ENCODE assay signal across 1 cellular context in the genomic region with DNA sequence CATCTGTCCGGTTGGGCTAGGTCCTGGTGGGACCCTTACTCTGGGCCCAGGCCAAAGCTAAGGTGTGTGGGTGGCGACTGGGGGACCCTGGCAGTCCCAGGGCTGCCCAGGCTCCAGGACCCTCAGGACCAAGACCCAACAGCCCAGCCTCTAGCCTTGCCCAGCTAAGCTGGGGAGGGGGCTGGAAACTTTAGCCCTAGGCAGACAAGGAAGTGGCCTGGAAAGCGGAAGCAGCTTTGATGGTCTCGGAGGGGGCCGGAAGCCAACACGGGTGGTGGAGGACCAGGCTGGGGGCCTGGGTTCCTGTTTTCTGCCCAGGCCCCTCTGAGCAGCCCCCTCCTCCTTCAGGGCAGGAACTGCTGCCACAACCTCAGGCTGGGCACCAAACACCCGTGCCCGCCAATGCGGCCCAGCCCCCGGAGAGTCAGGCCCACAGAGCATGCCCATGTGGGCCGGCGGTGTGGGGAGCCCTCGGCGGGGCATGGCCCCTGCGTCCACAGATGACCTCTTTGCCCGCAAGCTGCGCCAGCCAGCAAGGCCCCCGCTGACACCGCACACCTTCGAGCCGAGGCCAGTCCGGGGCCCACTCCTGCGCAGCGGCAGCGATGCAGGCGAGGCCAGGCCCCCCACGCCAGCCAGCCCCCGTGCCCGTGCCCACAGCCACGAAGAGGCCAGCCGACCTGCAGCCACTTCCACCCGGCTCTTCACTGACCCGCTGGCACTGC.
TF ChIP-seq lines count a peak whose summit lies in the region.

No MANE protein-coding gene starts in this region.

TF ChIP-seq in GM12878, 131 proteins besides CTCF, POLR2A, EP300 and RAD21 (continues in another document):
- TF ChIP-seq TAF1 (IDR thresholded peaks at IDR 0.05; ENCODE audit: borderline replicate concordance, low read depth, low read length) = no peak
- TF ChIP-seq CREM (IDR thresholded peaks at IDR 0.05; ENCODE audit: low read depth) = no peak
- no peak for TF ChIP-seq TCF7 (IDR thresholded peaks at IDR 0.05; ENCODE audit: borderline replicate concordance)
- TF ChIP-seq, protein P1, sequence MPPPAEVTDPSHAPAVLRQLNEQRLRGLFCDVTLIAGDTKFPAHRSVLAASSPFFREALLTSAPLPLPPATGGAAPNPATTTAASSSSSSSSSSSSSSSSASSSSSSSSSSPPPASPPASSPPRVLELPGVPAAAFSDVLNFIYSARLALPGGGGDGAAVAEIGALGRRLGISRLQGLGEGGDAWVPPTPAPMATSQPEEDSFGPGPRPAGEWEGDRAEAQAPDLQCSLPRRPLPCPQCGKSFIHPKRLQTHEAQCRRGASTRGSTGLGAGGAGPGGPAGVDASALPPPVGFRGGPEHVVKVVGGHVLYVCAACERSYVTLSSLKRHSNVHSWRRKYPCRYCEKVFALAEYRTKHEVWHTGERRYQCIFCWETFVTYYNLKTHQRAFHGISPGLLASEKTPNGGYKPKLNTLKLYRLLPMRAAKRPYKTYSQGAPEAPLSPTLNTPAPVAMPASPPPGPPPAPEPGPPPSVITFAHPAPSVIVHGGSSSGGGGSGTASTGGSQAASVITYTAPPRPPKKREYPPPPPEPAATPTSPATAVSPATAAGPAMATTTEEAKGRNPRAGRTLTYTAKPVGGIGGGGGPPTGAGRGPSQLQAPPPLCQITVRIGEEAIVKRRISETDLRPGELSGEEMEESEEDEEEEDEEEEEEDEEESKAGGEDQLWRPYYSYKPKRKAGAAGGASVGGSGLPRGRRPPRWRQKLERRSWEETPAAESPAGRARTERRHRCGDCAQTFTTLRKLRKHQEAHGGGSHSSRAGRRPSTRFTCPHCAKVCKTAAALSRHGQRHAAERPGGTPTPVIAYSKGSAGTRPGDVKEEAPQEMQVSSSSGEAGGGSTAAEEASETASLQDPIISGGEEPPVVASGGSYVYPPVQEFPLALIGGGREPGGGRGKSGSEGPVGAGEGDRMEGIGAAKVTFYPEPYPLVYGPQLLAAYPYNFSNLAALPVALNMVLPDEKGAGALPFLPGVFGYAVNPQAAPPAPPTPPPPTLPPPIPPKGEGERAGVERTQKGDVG (CRISPR knock-in tag; IDR thresholded peaks at IDR 0.05) = peak; percentile 11; the same call in 1 of the 2 replicates
- no peak for TF ChIP-seq SMAD1 (IDR thresholded peaks at IDR 0.05; ENCODE audit: low read depth, partially characterized antibody)
- no peak for TF ChIP-seq PAX8 (IDR thresholded peaks at IDR 0.05)
- TF ChIP-seq, protein P2, sequence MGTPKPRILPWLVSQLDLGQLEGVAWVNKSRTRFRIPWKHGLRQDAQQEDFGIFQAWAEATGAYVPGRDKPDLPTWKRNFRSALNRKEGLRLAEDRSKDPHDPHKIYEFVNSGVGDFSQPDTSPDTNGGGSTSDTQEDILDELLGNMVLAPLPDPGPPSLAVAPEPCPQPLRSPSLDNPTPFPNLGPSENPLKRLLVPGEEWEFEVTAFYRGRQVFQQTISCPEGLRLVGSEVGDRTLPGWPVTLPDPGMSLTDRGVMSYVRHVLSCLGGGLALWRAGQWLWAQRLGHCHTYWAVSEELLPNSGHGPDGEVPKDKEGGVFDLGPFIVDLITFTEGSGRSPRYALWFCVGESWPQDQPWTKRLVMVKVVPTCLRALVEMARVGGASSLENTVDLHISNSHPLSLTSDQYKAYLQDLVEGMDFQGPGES (IDR thresholded peaks at IDR 0.05) = no peak
- TF ChIP-seq NR2C2 (IDR thresholded peaks at IDR 0.05; ENCODE audit: borderline replicate concordance, control insufficient read depth, insufficient read length, low read depth) = no peak
- TF ChIP-seq, protein P3, sequence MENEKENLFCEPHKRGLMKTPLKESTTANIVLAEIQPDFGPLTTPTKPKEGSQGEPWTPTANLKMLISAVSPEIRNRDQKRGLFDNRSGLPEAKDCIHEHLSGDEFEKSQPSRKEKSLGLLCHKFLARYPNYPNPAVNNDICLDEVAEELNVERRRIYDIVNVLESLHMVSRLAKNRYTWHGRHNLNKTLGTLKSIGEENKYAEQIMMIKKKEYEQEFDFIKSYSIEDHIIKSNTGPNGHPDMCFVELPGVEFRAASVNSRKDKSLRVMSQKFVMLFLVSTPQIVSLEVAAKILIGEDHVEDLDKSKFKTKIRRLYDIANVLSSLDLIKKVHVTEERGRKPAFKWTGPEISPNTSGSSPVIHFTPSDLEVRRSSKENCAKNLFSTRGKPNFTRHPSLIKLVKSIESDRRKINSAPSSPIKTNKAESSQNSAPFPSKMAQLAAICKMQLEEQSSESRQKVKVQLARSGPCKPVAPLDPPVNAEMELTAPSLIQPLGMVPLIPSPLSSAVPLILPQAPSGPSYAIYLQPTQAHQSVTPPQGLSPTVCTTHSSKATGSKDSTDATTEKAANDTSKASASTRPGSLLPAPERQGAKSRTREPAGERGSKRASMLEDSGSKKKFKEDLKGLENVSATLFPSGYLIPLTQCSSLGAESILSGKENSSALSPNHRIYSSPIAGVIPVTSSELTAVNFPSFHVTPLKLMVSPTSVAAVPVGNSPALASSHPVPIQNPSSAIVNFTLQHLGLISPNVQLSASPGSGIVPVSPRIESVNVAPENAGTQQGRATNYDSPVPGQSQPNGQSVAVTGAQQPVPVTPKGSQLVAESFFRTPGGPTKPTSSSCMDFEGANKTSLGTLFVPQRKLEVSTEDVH (IDR thresholded peaks at IDR 0.05; ENCODE audit: low read depth, partially characterized antibody) = no peak
- TF ChIP-seq, protein P4, sequence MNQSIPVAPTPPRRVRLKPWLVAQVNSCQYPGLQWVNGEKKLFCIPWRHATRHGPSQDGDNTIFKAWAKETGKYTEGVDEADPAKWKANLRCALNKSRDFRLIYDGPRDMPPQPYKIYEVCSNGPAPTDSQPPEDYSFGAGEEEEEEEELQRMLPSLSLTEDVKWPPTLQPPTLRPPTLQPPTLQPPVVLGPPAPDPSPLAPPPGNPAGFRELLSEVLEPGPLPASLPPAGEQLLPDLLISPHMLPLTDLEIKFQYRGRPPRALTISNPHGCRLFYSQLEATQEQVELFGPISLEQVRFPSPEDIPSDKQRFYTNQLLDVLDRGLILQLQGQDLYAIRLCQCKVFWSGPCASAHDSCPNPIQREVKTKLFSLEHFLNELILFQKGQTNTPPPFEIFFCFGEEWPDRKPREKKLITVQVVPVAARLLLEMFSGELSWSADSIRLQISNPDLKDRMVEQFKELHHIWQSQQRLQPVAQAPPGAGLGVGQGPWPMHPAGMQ (IDR thresholded peaks at IDR 0.05; ENCODE audit: borderline replicate concordance) = no peak
- TF ChIP-seq HDGF (IDR thresholded peaks at IDR 0.05) = 0 out of 2 replicates have a peak, but pooled peaks have one; percentile 7
- no peak for TF ChIP-seq MEF2B (IDR thresholded peaks at IDR 0.05; ENCODE audit: partially characterized antibody, poor library complexity, severe bottlenecking)
- TF ChIP-seq, protein P5, sequence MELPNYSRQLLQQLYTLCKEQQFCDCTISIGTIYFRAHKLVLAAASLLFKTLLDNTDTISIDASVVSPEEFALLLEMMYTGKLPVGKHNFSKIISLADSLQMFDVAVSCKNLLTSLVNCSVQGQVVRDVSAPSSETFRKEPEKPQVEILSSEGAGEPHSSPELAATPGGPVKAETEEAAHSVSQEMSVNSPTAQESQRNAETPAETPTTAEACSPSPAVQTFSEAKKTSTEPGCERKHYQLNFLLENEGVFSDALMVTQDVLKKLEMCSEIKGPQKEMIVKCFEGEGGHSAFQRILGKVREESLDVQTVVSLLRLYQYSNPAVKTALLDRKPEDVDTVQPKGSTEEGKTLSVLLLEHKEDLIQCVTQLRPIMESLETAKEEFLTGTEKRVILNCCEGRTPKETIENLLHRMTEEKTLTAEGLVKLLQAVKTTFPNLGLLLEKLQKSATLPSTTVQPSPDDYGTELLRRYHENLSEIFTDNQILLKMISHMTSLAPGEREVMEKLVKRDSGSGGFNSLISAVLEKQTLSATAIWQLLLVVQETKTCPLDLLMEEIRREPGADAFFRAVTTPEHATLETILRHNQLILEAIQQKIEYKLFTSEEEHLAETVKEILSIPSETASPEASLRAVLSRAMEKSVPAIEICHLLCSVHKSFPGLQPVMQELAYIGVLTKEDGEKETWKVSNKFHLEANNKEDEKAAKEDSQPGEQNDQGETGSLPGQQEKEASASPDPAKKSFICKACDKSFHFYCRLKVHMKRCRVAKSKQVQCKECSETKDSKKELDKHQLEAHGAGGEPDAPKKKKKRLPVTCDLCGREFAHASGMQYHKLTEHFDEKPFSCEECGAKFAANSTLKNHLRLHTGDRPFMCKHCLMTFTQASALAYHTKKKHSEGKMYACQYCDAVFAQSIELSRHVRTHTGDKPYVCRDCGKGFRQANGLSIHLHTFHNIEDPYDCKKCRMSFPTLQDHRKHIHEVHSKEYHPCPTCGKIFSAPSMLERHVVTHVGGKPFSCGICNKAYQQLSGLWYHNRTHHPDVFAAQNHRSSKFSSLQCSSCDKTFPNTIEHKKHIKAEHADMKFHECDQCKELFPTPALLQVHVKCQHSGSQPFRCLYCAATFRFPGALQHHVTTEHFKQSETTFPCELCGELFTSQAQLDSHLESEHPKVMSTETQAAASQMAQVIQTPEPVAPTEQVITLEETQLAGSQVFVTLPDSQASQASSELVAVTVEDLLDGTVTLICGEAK (IDR thresholded peaks at IDR 0.05; ENCODE audit: borderline replicate concordance) = peak; percentile 73; the same call in 1 of the 2 replicates
- no peak for TF ChIP-seq JUND (IDR thresholded peaks at IDR 0.05; ENCODE audit: low read depth, low read length)
- no peak for TF ChIP-seq YY1 (IDR thresholded peaks at IDR 0.05; ENCODE audit: low read depth, low read length)
- no peak for TF ChIP-seq NFYA (IDR thresholded peaks at IDR 0.05; ENCODE audit: borderline replicate concordance, low read depth, low read length)
- TF ChIP-seq, protein P6, sequence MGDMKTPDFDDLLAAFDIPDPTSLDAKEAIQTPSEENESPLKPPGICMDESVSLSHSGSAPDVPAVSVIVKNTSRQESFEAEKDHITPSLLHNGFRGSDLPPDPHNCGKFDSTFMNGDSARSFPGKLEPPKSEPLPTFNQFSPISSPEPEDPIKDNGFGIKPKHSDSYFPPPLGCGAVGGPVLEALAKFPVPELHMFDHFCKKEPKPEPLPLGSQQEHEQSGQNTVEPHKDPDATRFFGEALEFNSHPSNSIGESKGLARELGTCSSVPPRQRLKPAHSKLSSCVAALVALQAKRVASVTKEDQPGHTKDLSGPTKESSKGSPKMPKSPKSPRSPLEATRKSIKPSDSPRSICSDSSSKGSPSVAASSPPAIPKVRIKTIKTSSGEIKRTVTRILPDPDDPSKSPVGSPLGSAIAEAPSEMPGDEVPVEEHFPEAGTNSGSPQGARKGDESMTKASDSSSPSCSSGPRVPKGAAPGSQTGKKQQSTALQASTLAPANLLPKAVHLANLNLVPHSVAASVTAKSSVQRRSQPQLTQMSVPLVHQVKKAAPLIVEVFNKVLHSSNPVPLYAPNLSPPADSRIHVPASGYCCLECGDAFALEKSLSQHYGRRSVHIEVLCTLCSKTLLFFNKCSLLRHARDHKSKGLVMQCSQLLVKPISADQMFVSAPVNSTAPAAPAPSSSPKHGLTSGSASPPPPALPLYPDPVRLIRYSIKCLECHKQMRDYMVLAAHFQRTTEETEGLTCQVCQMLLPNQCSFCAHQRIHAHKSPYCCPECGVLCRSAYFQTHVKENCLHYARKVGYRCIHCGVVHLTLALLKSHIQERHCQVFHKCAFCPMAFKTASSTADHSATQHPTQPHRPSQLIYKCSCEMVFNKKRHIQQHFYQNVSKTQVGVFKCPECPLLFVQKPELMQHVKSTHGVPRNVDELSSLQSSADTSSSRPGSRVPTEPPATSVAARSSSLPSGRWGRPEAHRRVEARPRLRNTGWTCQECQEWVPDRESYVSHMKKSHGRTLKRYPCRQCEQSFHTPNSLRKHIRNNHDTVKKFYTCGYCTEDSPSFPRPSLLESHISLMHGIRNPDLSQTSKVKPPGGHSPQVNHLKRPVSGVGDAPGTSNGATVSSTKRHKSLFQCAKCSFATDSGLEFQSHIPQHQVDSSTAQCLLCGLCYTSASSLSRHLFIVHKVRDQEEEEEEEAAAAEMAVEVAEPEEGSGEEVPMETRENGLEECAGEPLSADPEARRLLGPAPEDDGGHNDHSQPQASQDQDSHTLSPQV (IDR thresholded peaks at IDR 0.05) = no peak
- no peak; the same call in 1 of the 2 replicates for TF ChIP-seq DPF2 (IDR thresholded peaks at IDR 0.05)
- TF ChIP-seq CBX5 (IDR thresholded peaks at IDR 0.05; ENCODE audit: low read depth) = no peak
- no peak for TF ChIP-seq NR2C1 (IDR thresholded peaks at IDR 0.05)
- no peak for TF ChIP-seq YBX1 (IDR thresholded peaks at IDR 0.05)
- no peak; the same call in 1 of the 2 replicates for TF ChIP-seq MXI1 (IDR thresholded peaks at IDR 0.05; ENCODE audit: low read depth, low read length)
- no peak for TF ChIP-seq EGR1 (IDR thresholded peaks at IDR 0.05; ENCODE audit: borderline replicate concordance in 1 of 2, low read depth in 2 of 2, low read length in 2 of 2)
- no peak for TF ChIP-seq MYB (IDR thresholded peaks at IDR 0.05; ENCODE audit: borderline replicate concordance, low read depth, low read length)
- TF ChIP-seq HCFC1 (IDR thresholded peaks at IDR 0.05; ENCODE audit: low read length) = no peak
- TF ChIP-seq RELA (IDR thresholded peaks at IDR 0.05; ENCODE audit: borderline replicate concordance, partially characterized antibody) = no peak
- TF ChIP-seq, protein P7, sequence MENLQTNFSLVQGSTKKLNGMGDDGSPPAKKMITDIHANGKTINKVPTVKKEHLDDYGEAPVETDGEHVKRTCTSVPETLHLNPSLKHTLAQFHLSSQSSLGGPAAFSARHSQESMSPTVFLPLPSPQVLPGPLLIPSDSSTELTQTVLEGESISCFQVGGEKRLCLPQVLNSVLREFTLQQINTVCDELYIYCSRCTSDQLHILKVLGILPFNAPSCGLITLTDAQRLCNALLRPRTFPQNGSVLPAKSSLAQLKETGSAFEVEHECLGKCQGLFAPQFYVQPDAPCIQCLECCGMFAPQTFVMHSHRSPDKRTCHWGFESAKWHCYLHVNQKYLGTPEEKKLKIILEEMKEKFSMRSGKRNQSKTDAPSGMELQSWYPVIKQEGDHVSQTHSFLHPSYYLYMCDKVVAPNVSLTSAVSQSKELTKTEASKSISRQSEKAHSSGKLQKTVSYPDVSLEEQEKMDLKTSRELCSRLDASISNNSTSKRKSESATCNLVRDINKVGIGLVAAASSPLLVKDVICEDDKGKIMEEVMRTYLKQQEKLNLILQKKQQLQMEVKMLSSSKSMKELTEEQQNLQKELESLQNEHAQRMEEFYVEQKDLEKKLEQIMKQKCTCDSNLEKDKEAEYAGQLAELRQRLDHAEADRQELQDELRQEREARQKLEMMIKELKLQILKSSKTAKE (IDR thresholded peaks at IDR 0.05; ENCODE audit: low read depth, poor library complexity, severe bottlenecking) = no peak
- TF ChIP-seq, protein P8, sequence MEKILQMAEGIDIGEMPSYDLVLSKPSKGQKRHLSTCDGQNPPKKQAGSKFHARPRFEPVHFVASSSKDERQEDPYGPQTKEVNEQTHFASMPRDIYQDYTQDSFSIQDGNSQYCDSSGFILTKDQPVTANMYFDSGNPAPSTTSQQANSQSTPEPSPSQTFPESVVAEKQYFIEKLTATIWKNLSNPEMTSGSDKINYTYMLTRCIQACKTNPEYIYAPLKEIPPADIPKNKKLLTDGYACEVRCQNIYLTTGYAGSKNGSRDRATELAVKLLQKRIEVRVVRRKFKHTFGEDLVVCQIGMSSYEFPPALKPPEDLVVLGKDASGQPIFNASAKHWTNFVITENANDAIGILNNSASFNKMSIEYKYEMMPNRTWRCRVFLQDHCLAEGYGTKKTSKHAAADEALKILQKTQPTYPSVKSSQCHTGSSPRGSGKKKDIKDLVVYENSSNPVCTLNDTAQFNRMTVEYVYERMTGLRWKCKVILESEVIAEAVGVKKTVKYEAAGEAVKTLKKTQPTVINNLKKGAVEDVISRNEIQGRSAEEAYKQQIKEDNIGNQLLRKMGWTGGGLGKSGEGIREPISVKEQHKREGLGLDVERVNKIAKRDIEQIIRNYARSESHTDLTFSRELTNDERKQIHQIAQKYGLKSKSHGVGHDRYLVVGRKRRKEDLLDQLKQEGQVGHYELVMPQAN (conservative IDR thresholded peaks at IDR 0.05) = peak; percentile 63; the same call in 1 of the 2 replicates
- no peak for TF ChIP-seq IKZF2 (IDR thresholded peaks at IDR 0.05)
- TF ChIP-seq ZNF384 (IDR thresholded peaks at IDR 0.05; ENCODE audit: borderline replicate concordance, low read depth, low read length) = no peak
- TF ChIP-seq ZSCAN29 (IDR thresholded peaks at IDR 0.05) = no peak
- TF ChIP-seq SPI1 (IDR thresholded peaks at IDR 0.05; ENCODE audit: borderline replicate concordance, insufficient read depth, low read depth, low read length) = peak; percentile 83
- no peak for TF ChIP-seq MEF2A (IDR thresholded peaks at IDR 0.05; ENCODE audit: insufficient read depth, low read depth, low read length)
